ENCODE assay signal across 9 cellular contexts in genomic region chr16:1474047-1474446, GRCh38. TPM values are rescaled to one million over a fixed set of nuclear protein-coding genes. Genes with fewer than 3 reads are reported as not detected.
A peak's percentile ranks its signal among the peaks of the same experiment; 100 is the strongest.
DNase-seq lines count a peak whose midpoint lies in the region; ATAC-seq and TF ChIP-seq lines count a peak whose summit lies in the region.
"Had no signal": no experiment of that assay in that cellular context is flagged by ENCODE, and none has a peak within 500 bp of the region (broad histone marks: within the 10 kb centered on the region; RNA-seq: fewer than 3 reads in every experiment).

No MANE protein-coding gene starts in this region.

- peak overlapping the region; percentile 72 for H3K4me3 Mint-ChIP-seq in MCF 10A (ENCODE audit: unreplicated experiment)

- TF ChIP-seq CTCF in A673 (conservative IDR thresholded peaks at IDR 0.05; ENCODE audit: low read depth, low read length) (no peak), HL-60 (IDR thresholded peaks at IDR 0.05; ENCODE audit: insufficient read depth, low read length) (no peak), MCF 10A (IDR thresholded peaks at IDR 0.05; ENCODE audit: unreplicated experiment) (no peak)

- H3K4me1 ChIP-seq in A673 (ENCODE audit: insufficient read depth, low read length, poor library complexity, severe bottlenecking), result peaks cover 11% of the 10 kb centered on the region
- H3K4me1 ChIP-seq in mesodermal cell (ENCODE audit: control insufficient read depth, insufficient read depth, low read length, poor library complexity, severe bottlenecking), result peaks cover 18% of the 10 kb centered on the region

- no peaks in the 10 kb centered on the region for H3K9me3 Mint-ChIP-seq in MCF 10A (ENCODE audit: unreplicated experiment)

- BruUV-seq in A673 (replicated peaks; lab: Mats Ljungman, UMichigan) (TSS peak; percentile 56), MCF 10A (replicated peaks; lab: Mats Ljungman, UMichigan) (TSS peak; percentile 58)

- H3K4me3 ChIP-seq in A673 (ENCODE audit: low read depth, low read length, poor library complexity, severe bottlenecking) (peak overlapping the region; percentile 85), HL-60 (replicated peaks; ENCODE audit: insufficient read depth, low read length) (peak overlapping the region; percentile 73), mesodermal cell (ENCODE audit: extremely low read depth, insufficient read depth, low read length, poor library complexity, severe bottlenecking) (peak overlapping the region; percentile 66)

- 53 to 57% methylated on average over 13 to 14 of the region's 15 CpGs for WGBS in mesodermal cell (ENCODE audit: insufficient coverage in 2 of 2), 2 experiments

- H3K27ac Mint-ChIP-seq in MCF 10A (ENCODE audit: low read depth, unreplicated experiment), result no peak overlapping the region

- H3K27me3 Mint-ChIP-seq in MCF 10A (ENCODE audit: insufficient read depth, unreplicated experiment), result no peaks in the 10 kb centered on the region

- H3K4me1 Mint-ChIP-seq in MCF 10A (ENCODE audit: insufficient read depth, unreplicated experiment), result peaks cover 6% of the 10 kb centered on the region

- H3K27me3 ChIP-seq in A673 (replicated peaks; ENCODE audit: insufficient read depth, low read depth, low read length, poor library complexity), result no peaks in the 10 kb centered on the region
- no peaks in the 10 kb centered on the region for H3K27me3 ChIP-seq in HL-60 (ENCODE audit: insufficient read depth, poor library complexity, severe bottlenecking)

- intact Hi-C loops in A673 (cut with micrococcal nuclease; ENCODE audit: unreplicated experiment), result no loop called here
- intact Hi-C loops in MCF 10A (cut with micrococcal nuclease), result no loop called here
- intact Hi-C loops in left colon (cut with DNase I, micrococcal nuclease), result no loop called here

- POLR2A ChIA-PET in A673 (lab: Charles Lee; ENCODE audit: low non-redundant PET), result no interaction called here
- POLR2A ChIA-PET in MCF 10A (lab: Yijun Ruan, JAX), result no interaction called here

- H3K36me3 ChIP-seq in A673 (ENCODE audit: insufficient read depth, low read length, poor library complexity, severe bottlenecking) (no peaks in the 10 kb centered on the region), mesodermal cell (ENCODE audit: control insufficient read depth, insufficient read depth, low read length) (peaks cover 5% of the 10 kb centered on the region)

- DNase-seq in A673 (ENCODE audit: low spot score) (no peak), HL-60 (ENCODE audit: low read depth in 1 of 2, low spot score in 1 of 2) (peak; percentile 9 to 30), MCF 10A (ENCODE audit: unreplicated experiment) (no peak), T-helper 9 cell (no peak), left colon (no peak), globus pallidus (ENCODE audit: low spot score) (no peak)
- DNase-seq: activated gamma-delta T cell had no signal

- no peak for ATAC-seq in GM21360 (IDR thresholded peaks at IDR 0.05; ENCODE audit: unreplicated experiment)
- no peak for ATAC-seq in left colon

- CTCF ChIA-PET in A673 (lab: Charles Lee), result interaction anchor here (0.7 kb wide), 1 partner anchor 137 kb away, joined by 4 read pairs; no protein-coding TSS in a partner anchor
- CTCF ChIA-PET in MCF 10A (lab: Yijun Ruan, JAX), result no interaction called here

- H3K27ac ChIP-seq in A673 (ENCODE audit: low read depth, low read length, poor library complexity, severe bottlenecking), result no peak overlapping the region
- H3K27ac ChIP-seq in HL-60 (replicated peaks), result peak overlapping the region; percentile 99
- H3K27ac ChIP-seq in mesodermal cell (ENCODE audit: low read depth, low read length, severe bottlenecking), result peak overlapping the region; percentile 81

- H3K36me3 Mint-ChIP-seq in MCF 10A (ENCODE audit: insufficient read depth, unreplicated experiment), result peaks cover 16% of the 10 kb centered on the region

- H3K9me3 ChIP-seq in A673 (ENCODE audit: low read depth, low read length, poor library complexity, severe bottlenecking), result no peaks in the 10 kb centered on the region
- H3K9me3 ChIP-seq in mesodermal cell (ENCODE audit: control insufficient read depth, low read length), result peaks cover 7% of the 10 kb centered on the region

RNA-seq across cellular contexts. Expression of gene CLCN7, which starts 0.8 kb away (rescaled TPM):
- total RNA-seq in A673 (2021) (82.2 and 89.3 TPM in 2 replicates), MCF 10A (2022) (60.0 and 69.5 TPM in 2 replicates), left colon (10 to 100 TPM; 42.3 to 44.9 TPM)
- polyA plus RNA-seq in mesodermal cell (2013, experiment 1 of 2), result 46.9 TPM
- polyA plus RNA-seq in mesodermal cell (2013, experiment 2 of 2), result 34.1 TPM

RNA-seq across cellular contexts. Expression of gene PTX4, which starts 14.7 kb away (rescaled TPM):
- total RNA-seq in A673 (2021), result not detected in 2 replicates
- total RNA-seq in MCF 10A (2022), result not detected in 2 replicates
- not detected for polyA plus RNA-seq in mesodermal cell (2013, experiment 1 of 2)
- not detected for polyA plus RNA-seq in mesodermal cell (2013, experiment 2 of 2)
- not detected for total RNA-seq in left colon

RNA-seq across cellular contexts. Expression of gene TELO2, which starts 19.1 kb away (rescaled TPM):
- total RNA-seq in A673 (2021) (62.9 and 67.0 TPM in 2 replicates), MCF 10A (2022) (27.7 and 31.3 TPM in 2 replicates), left colon (10 to 100 TPM; 26.6 to 36.3 TPM)
- polyA plus RNA-seq in mesodermal cell (2013, experiment 1 of 2), result 34.4 TPM
- 23.8 TPM for polyA plus RNA-seq in mesodermal cell (2013, experiment 2 of 2)

RNA-seq across cellular contexts. Expression of gene CCDC154, which starts 29.7 kb away (rescaled TPM):
- total RNA-seq in A673 (2021) (1.2 and 1.6 TPM in 2 replicates), MCF 10A (2022) (0.28 and 1.2 TPM in 2 replicates), left colon (under 1 TPM; 0.55 to 0.59 TPM)
- 0.77 TPM for polyA plus RNA-seq in mesodermal cell (2013, experiment 1 of 2)
- polyA plus RNA-seq in mesodermal cell (2013, experiment 2 of 2), result 0.81 TPM

RNA-seq across cellular contexts. Expression of gene PERCC1, which starts 43.2 kb away (rescaled TPM):
- total RNA-seq in A673 (2021) (not detected in 2 replicates), MCF 10A (2022) (not detected in 2 replicates), left colon (not detected)
- polyA plus RNA-seq in mesodermal cell (2013, experiment 1 of 2), result not detected
- not detected for polyA plus RNA-seq in mesodermal cell (2013, experiment 2 of 2)

Comparison
In these comparisons a context has a peak if more than half of its experiments do, and no peak if none do; other contexts are left out.
1. DNase-seq: peak in HL-60 (2 of 2); none in A673 (single experiment), MCF 10A (single experiment), T-helper 9 cell (single experiment), left colon (0 of 2) and globus pallidus (single experiment).
2. Peak in every context shown above with its lines, with median percentiles within 50 percentile points of each other: H3K4me3 ChIP-seq.